15 cellular contexts compared by ENCODE assay signal in genomic region chr5:10521466-10522223, GRCh38. TPM values are rescaled to one million over a fixed set of nuclear protein-coding genes. Genes with fewer than 3 reads are reported as not detected.
DNase-seq lines count a peak whose midpoint lies in the region; ATAC-seq and TF ChIP-seq lines count a peak whose summit lies in the region.
"Had no signal": no experiment of that assay in that cellular context is flagged by ENCODE, and none has a peak within 500 bp of the region (broad histone marks: within the 10 kb centered on the region; RNA-seq: fewer than 3 reads in every experiment).

No MANE protein-coding gene starts in this region.

- no peaks in the 10 kb centered on the region for H3K9me3 ChIP-seq in breast epithelium
- no peaks in the 10 kb centered on the region for H3K9me3 ChIP-seq in Karpas-422 (ENCODE audit: low read length)
- H3K9me3 ChIP-seq: prostate gland, SJSA1, tibial nerve had no signal

- TF ChIP-seq POLR2A in breast epithelium (IDR thresholded peaks at IDR 0.05), result no peak

- TF ChIP-seq CTCF in MCF 10A (IDR thresholded peaks at IDR 0.05; ENCODE audit: unreplicated experiment), result peak; percentile 24
- TF ChIP-seq CTCF in breast epithelium (IDR thresholded peaks at IDR 0.05), result no peak
- TF ChIP-seq CTCF in osteocyte (IDR thresholded peaks at IDR 0.05), result peak; percentile 36

- no peaks in the 10 kb centered on the region for H3K9me2 ChIP-seq in Karpas-422 (replicated peaks; ENCODE audit: insufficient read depth, low read length)

- intact Hi-C loops in MCF 10A (cut with micrococcal nuclease) (no loop called here), breast epithelium (cut with DNase I; ENCODE audit: low total_unique reads) (no loop called here)

- H3K4me1 Mint-ChIP-seq in MCF 10A (ENCODE audit: insufficient read depth, unreplicated experiment) (peaks cover 25% of the 10 kb centered on the region), osteocyte (ENCODE audit: unreplicated experiment) (peaks cover 53% of the 10 kb centered on the region)
- H3K4me1 Mint-ChIP-seq in T-helper 2 cell treated with Interferon-gamma antibody and Interleukin-4, amounts not matched to agents 5 μg/mL and 100 μg/mL, for 36 hours (ENCODE audit: low read depth), result no peaks in the 10 kb centered on the region

- H3K4me3 Mint-ChIP-seq in MCF 10A (ENCODE audit: unreplicated experiment) (no peak overlapping the region), osteocyte (ENCODE audit: unreplicated experiment) (no peak overlapping the region)
- no peak overlapping the region for H3K4me3 Mint-ChIP-seq in T-helper 2 cell treated with Interferon-gamma antibody and Interleukin-4, amounts not matched to agents 5 μg/mL and 100 μg/mL, for 36 hours
- H3K4me3 Mint-ChIP-seq: CD4-positive, CD25-positive, alpha-beta regulatory T cell had no signal

- H3K36me3 ChIP-seq in breast epithelium (no peaks in the 10 kb centered on the region), Karpas-422 (ENCODE audit: insufficient read depth, low read length) (no peaks in the 10 kb centered on the region)
- H3K36me3 ChIP-seq: prostate gland, SJSA1, tibial nerve had no signal

- H3K27ac Mint-ChIP-seq in MCF 10A (ENCODE audit: low read depth, unreplicated experiment), result no peak overlapping the region
- H3K27ac Mint-ChIP-seq in osteocyte (ENCODE audit: unreplicated experiment), result no peak overlapping the region
- no peak overlapping the region for H3K27ac Mint-ChIP-seq in T-helper 2 cell treated with Interferon-gamma antibody and Interleukin-4, amounts not matched to agents 5 μg/mL and 100 μg/mL, for 36 hours
- H3K27ac Mint-ChIP-seq: activated naive CD4-positive, alpha-beta T cell treated with anti-CD3 and anti-CD28 coated beads, Interleukin-2, amount 50 U/mL, for 72 hours; CD4-positive, CD25-positive, alpha-beta regulatory T cell had no signal

- H3K4me3 ChIP-seq in breast epithelium, result no peak overlapping the region
- no peak overlapping the region for H3K4me3 ChIP-seq in Karpas-422 (ENCODE audit: low read length)
- H3K4me3 ChIP-seq: prostate gland, SJSA1, tibial nerve had no signal

- H3K27me3 Mint-ChIP-seq in MCF 10A (ENCODE audit: insufficient read depth, unreplicated experiment) (no peaks in the 10 kb centered on the region), osteocyte (ENCODE audit: unreplicated experiment) (no peaks in the 10 kb centered on the region)
- peaks cover 5% of the 10 kb centered on the region for H3K27me3 Mint-ChIP-seq in T-helper 2 cell treated with Interferon-gamma antibody and Interleukin-4, amounts not matched to agents 5 μg/mL and 100 μg/mL, for 36 hours (ENCODE audit: low read depth)

- ATAC-seq in HG02588 (IDR thresholded peaks at IDR 0.05; ENCODE audit: unreplicated experiment), result no peak
- ATAC-seq: activated naive CD4-positive, alpha-beta T cell treated with anti-CD3 and anti-CD28 coated beads, Interleukin-2, amount 50 U/mL, for 72 hours had no signal

- H3K27ac ChIP-seq in breast epithelium (no peak overlapping the region), Karpas-422 (ENCODE audit: low read length) (no peak overlapping the region)
- H3K27ac ChIP-seq: prostate gland, SJSA1 had no signal

- no peaks in the 10 kb centered on the region for H3K36me3 Mint-ChIP-seq in MCF 10A (ENCODE audit: insufficient read depth, unreplicated experiment)
- H3K36me3 Mint-ChIP-seq in osteocyte (ENCODE audit: unreplicated experiment), result no peaks in the 10 kb centered on the region
- no peaks in the 10 kb centered on the region for H3K36me3 Mint-ChIP-seq in T-helper 2 cell treated with Interferon-gamma antibody and Interleukin-4, amounts not matched to agents 5 μg/mL and 100 μg/mL, for 36 hours (ENCODE audit: low read depth)

- no peaks in the 10 kb centered on the region for H3K9me3 Mint-ChIP-seq in MCF 10A (ENCODE audit: unreplicated experiment)
- H3K9me3 Mint-ChIP-seq in osteocyte (ENCODE audit: unreplicated experiment), result no peaks in the 10 kb centered on the region
- no peaks in the 10 kb centered on the region for H3K9me3 Mint-ChIP-seq in T-helper 2 cell treated with Interferon-gamma antibody and Interleukin-4, amounts not matched to agents 5 μg/mL and 100 μg/mL, for 36 hours

- no peaks in the 10 kb centered on the region for H3K27me3 ChIP-seq in breast epithelium
- H3K27me3 ChIP-seq in Karpas-422 (ENCODE audit: low read length), result no peaks in the 10 kb centered on the region
- H3K27me3 ChIP-seq: SJSA1, tibial nerve had no signal

- no peak overlapping the region for H2AFZ ChIP-seq in Karpas-422 (ENCODE audit: low read length)

- BruUV-seq in MCF 10A (replicated peaks; lab: Mats Ljungman, UMichigan), result no TSS peak

- no peaks in the 10 kb centered on the region for H3K79me2 ChIP-seq in Karpas-422 (ENCODE audit: low read length)

- DNase-seq in MCF 10A (ENCODE audit: unreplicated experiment) (no peak), breast epithelium (ENCODE audit: low spot score in 2 of 2) (no peak), Karpas-422 (peak; percentile 56), dermis blood vessel endothelial cell (peak; percentile 26), osteocyte (ENCODE audit: extremely low spot score, unreplicated experiment) (no peak), LoVo (ENCODE audit: low spot score) (no peak)
- DNase-seq in T-helper 2 cell treated with Interferon-gamma antibody and Interleukin-4, amounts not matched to agents 5 μg/mL and 100 μg/mL, for 36 hours (ENCODE audit: low spot score), result no peak
- DNase-seq: activated CD4-positive, alpha-beta T cell treated with anti-CD3 and anti-CD28 coated beads, Interleukin-2, amount 50 U/mL, for 4 hours; CD4-positive, CD25-positive, alpha-beta regulatory T cell; kidney glomerular epithelial cell had no signal

- POLR2A ChIA-PET in MCF 10A (lab: Yijun Ruan, JAX), result interaction anchor here (0.9 kb wide), 1 partner anchor 41 kb away, joined by 4 read pairs; no protein-coding TSS in a partner anchor

- H3K4me1 ChIP-seq in breast epithelium (no peaks in the 10 kb centered on the region), Karpas-422 (ENCODE audit: low read length) (peaks cover 7% of the 10 kb centered on the region; the same call in 1 of the 2 replicates)
- H3K4me1 ChIP-seq: prostate gland had no signal

- no peak overlapping the region for H3K4me2 ChIP-seq in Karpas-422 (ENCODE audit: low read depth, low read length, poor library complexity, severe bottlenecking)

- CTCF ChIA-PET in MCF 10A (lab: Yijun Ruan, JAX), result interaction anchor here (1.1 to 1.4 kb wide), 3 partner anchors 7 to 106 kb away, joined by 3 to 7 read pairs (median 6); no protein-coding TSS in a partner anchor

- no peak overlapping the region for H3K9ac ChIP-seq in Karpas-422 (ENCODE audit: low read length)

- H4K20me1 ChIP-seq in Karpas-422 (ENCODE audit: insufficient read depth, low read depth, low read length), result no peaks in the 10 kb centered on the region

RNA-seq across cellular contexts. Expression of gene ANKRD33B, which starts 42.2 kb away (rescaled TPM):
- 3.1 TPM in 2 replicates for total RNA-seq in MCF 10A (2022)
- 1 to 10 TPM; 3.3 to 5.3 (median 3.8) TPM for total RNA-seq in breast epithelium
- 0.48 and 0.90 TPM in 2 replicates for total RNA-seq in Karpas-422 (2014; rRNA removed; shearing (Covaris generic); ENCODE audit: low replicate concordance)
- 2.0 and 3.4 TPM in 2 replicates for total RNA-seq in dermis blood vessel endothelial cell
- 0.83 and 0.94 TPM in 2 replicates for total RNA-seq in osteocyte

Comparison
In these comparisons a context has a peak if more than half of its experiments do, and no peak if none do; other contexts are left out.
1. CTCF ChIP-seq: peak in MCF 10A (single experiment) and osteocyte (single experiment); none in breast epithelium (0 of 3).
2. DNase-seq: peak in Karpas-422 (single experiment) and dermis blood vessel endothelial cell (single experiment); none in MCF 10A (single experiment), breast epithelium (0 of 2), osteocyte (single experiment), LoVo (single experiment) and T-helper 2 cell treated with Interferon-gamma antibody and Interleukin-4, amounts not matched to agents 5 μg/mL and 100 μg/mL, for 36 hours (single experiment).